In genomic region chr6:143743256-143744166, GRCh38 we compare ENCODE assay signal across 8 cellular contexts.
DNase-seq lines count a peak whose midpoint lies in the region; ATAC-seq, FAIRE-seq and TF ChIP-seq lines count a peak whose summit lies in the region.

No MANE protein-coding gene starts in this region.

- H3K36me3 Mint-ChIP-seq in activated T-helper 1 cell treated with anti-CD3 and anti-CD28 coated beads, Interleukin-12 subunit alpha, Interleukin-12 subunit beta, Interleukin-2, Interleukin-4 antibody, amounts not matched to agents 30 ng/mL and 10 ng/mL and 1 ng/mL, durations not matched to agents 14 hours and 24 hours and 36 hours (ENCODE audit: low read depth): peaks cover 7% of the 10 kb centered on the region

- H3K4ac ChIP-seq in H1 (replicated peaks; ENCODE audit: insufficient read length, low read depth, low read length): peak overlapping the region; percentile 50

- TF ChIP-seq RAD21 in H1 (IDR thresholded peaks at IDR 0.05 in 1 of 2, conservative IDR thresholded peaks at IDR 0.05 in 1 of 2; ENCODE audit: low read depth in 2 of 2, low read length in 2 of 2): no peak

- H3K79me1 ChIP-seq in H1 (ENCODE audit: low read depth, low read length): no peaks in the 10 kb centered on the region; the same call in 1 of the 2 replicates

- H4K5ac ChIP-seq in H1 (ENCODE audit: insufficient read length, low read depth, low read length): no peak overlapping the region

- no peak overlapping the region for H2BK15ac ChIP-seq in H1 (ENCODE audit: low read length)

- no peak overlapping the region for H2AFZ ChIP-seq in H1 (ENCODE audit: low read length)

- H3K4me2 ChIP-seq in H1 (ENCODE audit: insufficient read depth in 1 of 2, low read depth in 2 of 2, low read length in 2 of 2): peak overlapping the region in 1 of 2 experiments; percentile 23; a peak in 1 of 4 replicates

- intact Hi-C loops in vagina (cut with DNase I): no loop called here
- intact Hi-C loops in activated T-helper 1 cell treated with anti-CD3 and anti-CD28 coated beads, Interleukin-12 subunit alpha, Interleukin-12 subunit beta, Interleukin-2, Interleukin-4 antibody, amounts not matched to agents 30 ng/mL and 10 ng/mL and 1 ng/mL, durations not matched to agents 14 hours and 24 hours and 36 hours (cut with micrococcal nuclease): no loop called here

- H2BK12ac ChIP-seq in H1 (ENCODE audit: low read depth, low read length): peak overlapping the region; percentile 96; the same call in 1 of the 2 replicates

- DNase-seq in NCI-H82 (lab: John Stamatoyannopoulos, UW): peak; percentile 25
- no peak for DNase-seq in NCI-H82 treated with DMSO at 0.1 percent for 48 hours (lab: John Stamatoyannopoulos, UW; ENCODE audit: unreplicated experiment)
- DNase-seq in H1 (ENCODE audit: low read depth in 1 of 2, low spot score in 2 of 2): no peak
- DNase-seq in vagina (ENCODE audit: extremely low spot score in 2 of 2): no peak
- no peak for DNase-seq in occipital lobe (lab: John Stamatoyannopoulos, UW)
- DNase-seq in activated T-helper 1 cell treated with anti-CD3 and anti-CD28 coated beads, Interleukin-12 subunit alpha, Interleukin-12 subunit beta, Interleukin-2, Interleukin-4 antibody, amounts not matched to agents 30 ng/mL and 10 ng/mL and 1 ng/mL, durations not matched to agents 14 hours and 24 hours and 36 hours (ENCODE audit: low spot score): no peak

- no peaks in the 10 kb centered on the region for H3K36me3 ChIP-seq in H1 (ENCODE audit: control insufficient read depth in 2 of 4, insufficient read depth in 4 of 4, low read length in 3 of 4)
- no peaks in the 10 kb centered on the region for H3K36me3 ChIP-seq in mucosa of rectum (ENCODE audit: control insufficient read depth in 2 of 2, insufficient read depth in 2 of 2, low read length in 2 of 2)
- H3K36me3 ChIP-seq in vagina: no peaks in the 10 kb centered on the region

- H2BK120ac ChIP-seq in H1 (replicated peaks; ENCODE audit: low read depth, low read length): peak overlapping the region; percentile 81

- peak overlapping the region; percentile 66 for H2BK20ac ChIP-seq in H1 (ENCODE audit: low read length)

- peak overlapping the region; percentile 30; the same call in 1 of the 2 replicates for H4K8ac ChIP-seq in H1 (ENCODE audit: extremely low read depth, insufficient read depth, low read length)

- no peak for TF ChIP-seq CTCF in H1 (IDR thresholded peaks at IDR 0.05; ENCODE audit: control extremely low read depth in 1 of 3, insufficient read depth in 1 of 3, low read depth in 1 of 3, low read length in 3 of 3)
- TF ChIP-seq CTCF in vagina (IDR thresholded peaks at IDR 0.05): no peak

- H3K23ac ChIP-seq in H1 (ENCODE audit: insufficient read length): no peak overlapping the region

- H4K91ac ChIP-seq in H1 (replicated peaks; ENCODE audit: insufficient read length, low read length): peak overlapping the region; percentile 86

- TF ChIP-seq POLR2A in H1 (IDR thresholded peaks at IDR 0.05; ENCODE audit: control extremely low read depth in 1 of 2, low read depth in 2 of 2, low read length in 2 of 2): no peak
- TF ChIP-seq POLR2A in vagina (IDR thresholded peaks at IDR 0.05): no peak

- no peak for FAIRE-seq in H1 (lab: Jason Lieb, UNC)

- H3K23me2 ChIP-seq in H1 (ENCODE audit: low read depth, low read length): no peaks in the 10 kb centered on the region

- H2BK5ac ChIP-seq in H1 (ENCODE audit: low read depth, low read length): peak overlapping the region; percentile 99; the same call in 1 of the 2 replicates

- no peak overlapping the region for H3K4me3 ChIP-seq in H1 (ENCODE audit: extremely low read depth in 1 of 4, insufficient read depth in 2 of 4, low read depth in 3 of 4, low read length in 4 of 4)
- peak overlapping the region; percentile 28 to 42 for H3K4me3 ChIP-seq in mucosa of rectum (ENCODE audit: low read length in 2 of 2)
- peak overlapping the region; percentile 5 to 20 for H3K4me3 ChIP-seq in vagina

- H3K27ac ChIP-seq in H1 (ENCODE audit: low read depth, low read length) (0 out of 2 replicates have a peak overlapping the region, but pooled peaks have one; percentile 9), mucosa of rectum (ENCODE audit: low read depth in 2 of 2, low read length in 2 of 2) (peak overlapping the region; percentile 66 to 73), vagina (peak overlapping the region; percentile 71)

- no peak overlapping the region for H3K4me3 Mint-ChIP-seq in activated T-helper 1 cell treated with anti-CD3 and anti-CD28 coated beads, Interleukin-12 subunit alpha, Interleukin-12 subunit beta, Interleukin-2, Interleukin-4 antibody, amounts not matched to agents 30 ng/mL and 10 ng/mL and 1 ng/mL, durations not matched to agents 14 hours and 24 hours and 36 hours

- peaks cover 11% of the 10 kb centered on the region for H3K4me1 Mint-ChIP-seq in activated T-helper 1 cell treated with anti-CD3 and anti-CD28 coated beads, Interleukin-12 subunit alpha, Interleukin-12 subunit beta, Interleukin-2, Interleukin-4 antibody, amounts not matched to agents 30 ng/mL and 10 ng/mL and 1 ng/mL, durations not matched to agents 14 hours and 24 hours and 36 hours (ENCODE audit: low read depth)

- CTCF ChIA-PET in H1 (lab: Charles Lee; ENCODE audit: partially characterized antibody): interaction anchor here (0.8 to 2.3 kb wide), 5 partner anchors 8 to 168 kb away, joined by 3 to 6 read pairs (median 5); no protein-coding TSS in a partner anchor

- peak overlapping the region; percentile 49 for H3K18ac ChIP-seq in H1 (ENCODE audit: extremely low read depth, low read length)

- H3K27me3 Mint-ChIP-seq in activated T-helper 1 cell treated with anti-CD3 and anti-CD28 coated beads, Interleukin-12 subunit alpha, Interleukin-12 subunit beta, Interleukin-2, Interleukin-4 antibody, amounts not matched to agents 30 ng/mL and 10 ng/mL and 1 ng/mL, durations not matched to agents 14 hours and 24 hours and 36 hours (ENCODE audit: insufficient read depth): no peaks in the 10 kb centered on the region

- no peak overlapping the region for H3K14ac ChIP-seq in H1 (ENCODE audit: insufficient read length)

- TF ChIP-seq EP300 in H1 (IDR thresholded peaks at IDR 0.05; ENCODE audit: borderline replicate concordance in 1 of 2, low read depth in 2 of 2, low read length in 2 of 2): no peak

- no peak for ATAC-seq in GM18858 (IDR thresholded peaks at IDR 0.05; ENCODE audit: unreplicated experiment)

- no peaks in the 10 kb centered on the region for H4K20me1 ChIP-seq in H1 (replicated peaks in 1 of 2; ENCODE audit: control insufficient read depth in 1 of 2, insufficient read depth in 2 of 2, low read length in 2 of 2)

- H3K9me3 ChIP-seq in H1 (ENCODE audit: insufficient read depth in 2 of 2, low read depth in 1 of 2, low read length in 1 of 2): no peaks in the 10 kb centered on the region
- no peaks in the 10 kb centered on the region for H3K9me3 ChIP-seq in mucosa of rectum (ENCODE audit: control insufficient read depth in 2 of 2, low read length in 2 of 2)
- no peaks in the 10 kb centered on the region for H3K9me3 ChIP-seq in vagina

- no peak overlapping the region for H3K27ac Mint-ChIP-seq in activated T-helper 1 cell treated with anti-CD3 and anti-CD28 coated beads, Interleukin-12 subunit alpha, Interleukin-12 subunit beta, Interleukin-2, Interleukin-4 antibody, amounts not matched to agents 30 ng/mL and 10 ng/mL and 1 ng/mL, durations not matched to agents 14 hours and 24 hours and 36 hours

- POLR2A ChIA-PET in H1 (lab: Charles Lee; ENCODE audit: partially characterized antibody): interaction anchor here (0.8 to 1.6 kb wide), 4 partner anchors 17 to 60 kb away, joined by 3 to 4 read pairs (median 4); no protein-coding TSS in a partner anchor

- peaks cover 6% of the 10 kb centered on the region for H3K9me3 Mint-ChIP-seq in activated T-helper 1 cell treated with anti-CD3 and anti-CD28 coated beads, Interleukin-12 subunit alpha, Interleukin-12 subunit beta, Interleukin-2, Interleukin-4 antibody, amounts not matched to agents 30 ng/mL and 10 ng/mL and 1 ng/mL, durations not matched to agents 14 hours and 24 hours and 36 hours

- 74% methylated on average over 12 of the region's 12 CpGs; no CpG with 5 or more reads in 1 of the 2 experiments for WGBS in H1 (ENCODE audit: extremely low coverage in 1 of 2, insufficient coverage in 1 of 2, insufficient read length in 1 of 2, insufficient replicate concordance in 2 of 2, low coverage in 1 of 2, low lambda C conversion rate in 2 of 2, missing lambda C conversion rate in 1 of 2), 2 experiments

- no peak overlapping the region for H3K56ac ChIP-seq in H1 (replicated peaks; ENCODE audit: insufficient read length, low read depth, low read length)

- H3K27me3 ChIP-seq in H1 (replicated peaks in 1 of 4; ENCODE audit: control insufficient read depth in 3 of 4, extremely low read depth in 1 of 4, insufficient read depth in 3 of 4, low read length in 3 of 4) (no peaks in the 10 kb centered on the region), mucosa of rectum (ENCODE audit: control insufficient read depth in 2 of 2, insufficient read depth in 2 of 2, low read length in 2 of 2) (no peaks in the 10 kb centered on the region), vagina (no peaks in the 10 kb centered on the region)

- peaks cover 14 to 47% (median 39%) of the 10 kb centered on the region in 4 experiments for H3K4me1 ChIP-seq in H1 (replicated peaks in 1 of 4; ENCODE audit: control insufficient read depth in 3 of 4, insufficient read depth in 4 of 4, low read length in 3 of 4)
- peaks cover 27 to 48% of the 10 kb centered on the region in 2 donors for H3K4me1 ChIP-seq in mucosa of rectum (ENCODE audit: control insufficient read depth in 2 of 2, insufficient read depth in 2 of 2, low read length in 2 of 2)
- H3K4me1 ChIP-seq in vagina: peaks cover 43% of the 10 kb centered on the region

- peaks cover 0 to 30% of the 10 kb centered on the region in 2 experiments; a peak in 2 of 4 replicates for H3K79me2 ChIP-seq in H1 (ENCODE audit: control insufficient read depth in 1 of 2, insufficient read depth in 2 of 2, low read length in 2 of 2)

- H2AK5ac ChIP-seq in H1 (ENCODE audit: low read depth, low read length): peak overlapping the region; percentile 89; the same call in 1 of the 2 replicates

- peak overlapping the region in 1 of 4 experiments; percentile 24; a peak in 1 of 7 replicates for H3K9ac ChIP-seq in H1 (replicated peaks in 1 of 4; ENCODE audit: extremely low read depth in 1 of 4, low read depth in 3 of 4, low read length in 3 of 4)
- peak overlapping the region in 1 of 2 donors; percentile 10 for H3K9ac ChIP-seq in mucosa of rectum (ENCODE audit: low read depth in 1 of 2, low read length in 2 of 2)

TF ChIP-seq in H1, 55 proteins besides CTCF, POLR2A, EP300 and RAD21 (continues in another document):
- TF ChIP-seq, protein P1, sequence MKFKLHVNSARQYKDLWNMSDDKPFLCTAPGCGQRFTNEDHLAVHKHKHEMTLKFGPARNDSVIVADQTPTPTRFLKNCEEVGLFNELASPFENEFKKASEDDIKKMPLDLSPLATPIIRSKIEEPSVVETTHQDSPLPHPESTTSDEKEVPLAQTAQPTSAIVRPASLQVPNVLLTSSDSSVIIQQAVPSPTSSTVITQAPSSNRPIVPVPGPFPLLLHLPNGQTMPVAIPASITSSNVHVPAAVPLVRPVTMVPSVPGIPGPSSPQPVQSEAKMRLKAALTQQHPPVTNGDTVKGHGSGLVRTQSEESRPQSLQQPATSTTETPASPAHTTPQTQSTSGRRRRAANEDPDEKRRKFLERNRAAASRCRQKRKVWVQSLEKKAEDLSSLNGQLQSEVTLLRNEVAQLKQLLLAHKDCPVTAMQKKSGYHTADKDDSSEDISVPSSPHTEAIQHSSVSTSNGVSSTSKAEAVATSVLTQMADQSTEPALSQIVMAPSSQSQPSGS (IDR thresholded peaks at IDR 0.05; ENCODE audit: low read length): no peak

Comparison
In these comparisons a context has a peak if more than half of its experiments do, and no peak if none do; other contexts are left out.
1. H3K27ac ChIP-seq: peak in every context shown above with its lines; median percentile 71 in vagina; 70 in mucosa of rectum; 9 in H1.
2. H3K4me3 ChIP-seq: peak in mucosa of rectum (2 of 2) and vagina (2 of 2); none in H1 (0 of 4).